17 cellular contexts compared by ENCODE assay signal in genomic region chr2:240964854-240965295, GRCh38. TPM values are rescaled to one million over a fixed set of nuclear protein-coding genes. Genes with fewer than 3 reads are reported as not detected.
DNase-seq lines count a peak whose midpoint lies in the region; ATAC-seq and TF ChIP-seq lines count a peak whose summit lies in the region.
"Had no signal": no experiment of that assay in that cellular context is flagged by ENCODE, and none has a peak within 500 bp of the region (broad histone marks: within the 10 kb centered on the region; RNA-seq: fewer than 3 reads in every experiment).

No MANE protein-coding gene starts in this region.

- no peak overlapping the region for H3K27ac Mint-ChIP-seq in natural killer cell treated with Interleukin-12 subunit alpha and Interleukin-12 subunit beta and Interleukin-15 and Interleukin-18, amount 100 ng/mL, for 72 hours
- H3K27ac Mint-ChIP-seq in natural killer cell (no peak overlapping the region), osteocyte (ENCODE audit: unreplicated experiment) (no peak overlapping the region)
- H3K27ac Mint-ChIP-seq in activated CD4-positive, alpha-beta T cell treated with anti-CD3 and anti-CD28 coated beads for 36 hours = no peak overlapping the region
- H3K27ac Mint-ChIP-seq: activated CD4-positive, alpha-beta T cell treated with anti-CD3 and anti-CD28 coated beads, Interleukin-2, amount 10 ng/mL, durations not matched to agents 24 days and 14 days; T-helper 1 cell treated with Interleukin-12 subunit alpha and Interleukin-12 subunit beta and Interleukin-4 antibody, amounts not matched to agents 30 μg/mL and 1 μg/mL, for 36 hours had no signal

- no peaks in the 10 kb centered on the region for H3K36me3 Mint-ChIP-seq in natural killer cell treated with Interleukin-12 subunit alpha and Interleukin-12 subunit beta and Interleukin-15 and Interleukin-18, amount 100 ng/mL, for 72 hours
- H3K36me3 Mint-ChIP-seq in natural killer cell = no peaks in the 10 kb centered on the region
- no peaks in the 10 kb centered on the region for H3K36me3 Mint-ChIP-seq in osteocyte (ENCODE audit: unreplicated experiment)
- no peaks in the 10 kb centered on the region for H3K36me3 Mint-ChIP-seq in activated CD4-positive, alpha-beta T cell treated with anti-CD3 and anti-CD28 coated beads for 36 hours (ENCODE audit: low read depth)

- no peaks in the 10 kb centered on the region for H3K4me1 Mint-ChIP-seq in natural killer cell treated with Interleukin-12 subunit alpha and Interleukin-12 subunit beta and Interleukin-15 and Interleukin-18, amount 100 ng/mL, for 72 hours (ENCODE audit: low read depth in 2 of 2)
- H3K4me1 Mint-ChIP-seq in natural killer cell (peaks cover 0 to 4% of the 10 kb centered on the region in 2 donors), osteocyte (ENCODE audit: unreplicated experiment) (peaks cover 14% of the 10 kb centered on the region)
- no peaks in the 10 kb centered on the region for H3K4me1 Mint-ChIP-seq in activated CD4-positive, alpha-beta T cell treated with anti-CD3 and anti-CD28 coated beads for 36 hours
- H3K4me1 Mint-ChIP-seq: activated CD4-positive, alpha-beta T cell treated with anti-CD3 and anti-CD28 coated beads, Interleukin-2, amount 10 ng/mL, durations not matched to agents 24 days and 14 days had no signal

- H3K27me3 Mint-ChIP-seq in natural killer cell treated with Interleukin-12 subunit alpha and Interleukin-12 subunit beta and Interleukin-15 and Interleukin-18, amount 100 ng/mL, for 72 hours = peaks cover 0 to 2% of the 10 kb centered on the region in 2 donors
- peaks cover 0 to 3% of the 10 kb centered on the region in 2 donors for H3K27me3 Mint-ChIP-seq in natural killer cell (ENCODE audit: low read depth in 2 of 2)
- H3K27me3 Mint-ChIP-seq in osteocyte (ENCODE audit: unreplicated experiment) = no peaks in the 10 kb centered on the region
- no peaks in the 10 kb centered on the region for H3K27me3 Mint-ChIP-seq in activated CD4-positive, alpha-beta T cell treated with anti-CD3 and anti-CD28 coated beads for 36 hours

- intact Hi-C loops in natural killer cell (cut with micrococcal nuclease) = no loop called here
- intact Hi-C loops in activated CD4-positive, alpha-beta T cell treated with anti-CD3 and anti-CD28 coated beads for 36 hours (cut with DNase I, micrococcal nuclease) = no loop called here

- POLR2A ChIA-PET in activated CD4-positive, alpha-beta T cell treated with anti-CD3 and anti-CD28 coated beads for 36 hours (lab: Charles Lee) = no interaction called here

- DNase-seq in natural killer cell treated with Interleukin-12 subunit alpha and Interleukin-12 subunit beta and Interleukin-15 and Interleukin-18, amount 100 ng/mL, for 72 hours (ENCODE audit: low spot score) = peak; percentile 59
- DNase-seq in natural killer cell = no peak
- DNase-seq in islet precursor cell = peak; percentile 44
- peak; percentile 82 for DNase-seq in osteocyte (ENCODE audit: extremely low spot score, unreplicated experiment)
- DNase-seq in stimulated activated CD4-positive, alpha-beta T cell treated with anti-CD3 and anti-CD28 coated beads, Interleukin-2, amount 100 ng/mL, for 24 hours = no peak
- DNase-seq in NCI-H524 (lab: John Stamatoyannopoulos, UW) = no peak
- no peak for DNase-seq in activated CD4-positive, alpha-beta T cell treated with anti-CD3 and anti-CD28 coated beads for 36 hours
- DNase-seq: activated CD4-positive, alpha-beta T cell treated with anti-CD3 and anti-CD28 coated beads, Interleukin-2, amount 10 ng/mL, durations not matched to agents 24 days and 14 days; activated CD8-positive, alpha-beta memory T cell treated with anti-CD3 and anti-CD28 coated beads, Interleukin-2, amount 50 U/mL, for 4 hours; activated effector memory CD4-positive, alpha-beta T cell treated with Interleukin-2 at 50 U/mL for 16 hours; NCI-H2107; occipital lobe; trophoblast cell had no signal

- TF ChIP-seq CTCF in natural killer cell (IDR thresholded peaks at IDR 0.05) = no peak
- no peak for TF ChIP-seq CTCF in osteocyte (IDR thresholded peaks at IDR 0.05)

- no peaks in the 10 kb centered on the region for H3K9me3 Mint-ChIP-seq in natural killer cell treated with Interleukin-12 subunit alpha and Interleukin-12 subunit beta and Interleukin-15 and Interleukin-18, amount 100 ng/mL, for 72 hours
- H3K9me3 Mint-ChIP-seq in natural killer cell = no peaks in the 10 kb centered on the region
- no peaks in the 10 kb centered on the region for H3K9me3 Mint-ChIP-seq in osteocyte (ENCODE audit: unreplicated experiment)
- no peaks in the 10 kb centered on the region for H3K9me3 Mint-ChIP-seq in activated CD4-positive, alpha-beta T cell treated with anti-CD3 and anti-CD28 coated beads for 36 hours (ENCODE audit: low read depth)
- H3K9me3 Mint-ChIP-seq: activated CD4-positive, alpha-beta T cell treated with anti-CD3 and anti-CD28 coated beads, Interleukin-2, amount 10 ng/mL, durations not matched to agents 24 days and 14 days; T-helper 1 cell treated with Interleukin-12 subunit alpha and Interleukin-12 subunit beta and Interleukin-4 antibody, amounts not matched to agents 30 μg/mL and 1 μg/mL, for 36 hours had no signal

- no peak overlapping the region for H3K4me3 Mint-ChIP-seq in natural killer cell treated with Interleukin-12 subunit alpha and Interleukin-12 subunit beta and Interleukin-15 and Interleukin-18, amount 100 ng/mL, for 72 hours
- H3K4me3 Mint-ChIP-seq in natural killer cell (no peak overlapping the region), osteocyte (ENCODE audit: unreplicated experiment) (no peak overlapping the region)
- H3K4me3 Mint-ChIP-seq in activated CD4-positive, alpha-beta T cell treated with anti-CD3 and anti-CD28 coated beads for 36 hours = no peak overlapping the region
- H3K4me3 Mint-ChIP-seq: activated CD4-positive, alpha-beta T cell treated with anti-CD3 and anti-CD28 coated beads, Interleukin-2, amount 10 ng/mL, durations not matched to agents 24 days and 14 days; T-helper 1 cell treated with Interleukin-12 subunit alpha and Interleukin-12 subunit beta and Interleukin-4 antibody, amounts not matched to agents 30 μg/mL and 1 μg/mL, for 36 hours had no signal

- no peak for ATAC-seq in natural killer cell treated with Interleukin-12 subunit alpha and Interleukin-12 subunit beta and Interleukin-15 and Interleukin-18, amount 100 ng/mL, for 72 hours
- ATAC-seq in natural killer cell = no peak
- no peak for ATAC-seq in activated CD4-positive, CD25-positive, alpha-beta regulatory T cell treated with anti-CD3 and anti-CD28 coated beads, Interleukin-2, amount 50 U/mL, for 24 hours
- ATAC-seq in activated CD4-positive, alpha-beta T cell treated with anti-CD3 and anti-CD28 coated beads for 36 hours = no peak

- CTCF ChIA-PET in activated CD4-positive, alpha-beta T cell treated with anti-CD3 and anti-CD28 coated beads for 36 hours (lab: Charles Lee) = no interaction called here

RNA-seq across cellular contexts. Expression of gene SNED1, which starts 33.5 kb away (rescaled TPM):
- total RNA-seq in natural killer cell treated with Interleukin-12 subunit alpha and Interleukin-12 subunit beta and Interleukin-15 and Interleukin-18, amount 100 ng/mL, for 72 hours = under 1 TPM in 1 of 2 donors, not detected in 1; 0.14 TPM
- total RNA-seq in natural killer cell (1 to 10 TPM in 2 of 3 donors, under 1 TPM in 1; 0.97 to 4.9 (median 2.5) TPM), osteocyte (17.6 and 19.4 TPM in 2 replicates)
- total RNA-seq in activated CD4-positive, alpha-beta T cell treated with anti-CD3 and anti-CD28 coated beads for 36 hours = under 1 TPM; 0.69 to 0.78 TPM

RNA-seq across cellular contexts. Expression of gene CROCC2, which starts 58.7 kb away (rescaled TPM):
- not detected for total RNA-seq in natural killer cell treated with Interleukin-12 subunit alpha and Interleukin-12 subunit beta and Interleukin-15 and Interleukin-18, amount 100 ng/mL, for 72 hours
- under 1 TPM in 1 of 3 donors, not detected in 2; 0.14 TPM for total RNA-seq in natural killer cell
- not detected in 2 replicates for total RNA-seq in osteocyte
- not detected for total RNA-seq in activated CD4-positive, alpha-beta T cell treated with anti-CD3 and anti-CD28 coated beads for 36 hours
- total RNA-seq: activated CD4-positive, alpha-beta T cell treated with anti-CD3 and anti-CD28 coated beads, Interleukin-2, amount 10 ng/mL, durations not matched to agents 24 days and 14 days; myocyte; NCI-H460 had no signal

Comparison
In these comparisons a context has a peak if more than half of its experiments do, and no peak if none do; other contexts are left out.
1. DNase-seq: peak in natural killer cell treated with Interleukin-12 subunit alpha and Interleukin-12 subunit beta and Interleukin-15 and Interleukin-18, amount 100 ng/mL, for 72 hours (single experiment), islet precursor cell (single experiment) and osteocyte (single experiment); none in natural killer cell (single experiment), stimulated activated CD4-positive, alpha-beta T cell treated with anti-CD3 and anti-CD28 coated beads, Interleukin-2, amount 100 ng/mL, for 24 hours (0 of 2), NCI-H524 (0 of 2) and activated CD4-positive, alpha-beta T cell treated with anti-CD3 and anti-CD28 coated beads for 36 hours (single experiment).